In the genomic region with DNA sequence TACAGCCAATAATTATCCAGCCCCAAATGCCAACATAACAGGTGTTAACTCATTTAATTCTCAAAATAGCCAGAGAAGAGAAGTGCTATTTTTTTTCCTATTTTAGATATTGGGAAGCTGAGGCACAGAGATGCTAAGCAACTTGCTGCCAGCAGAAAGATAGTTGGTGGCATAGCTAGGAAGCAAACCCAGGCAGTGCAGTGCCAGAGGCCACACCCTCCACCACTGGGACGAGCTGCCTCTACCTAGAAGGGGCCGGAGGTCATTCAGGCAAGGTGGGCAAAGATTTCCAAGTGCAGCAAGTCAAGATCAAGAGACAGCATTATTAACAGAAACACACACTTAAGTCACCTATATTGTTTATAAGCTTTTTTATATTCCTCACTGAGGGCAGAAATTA, we compare ENCODE assay signal across 20 cellular contexts.
DNase-seq lines count a peak whose midpoint lies in the region; ATAC-seq and TF ChIP-seq lines count a peak whose summit lies in the region.
"Had no signal": no experiment of that assay in that cellular context is flagged by ENCODE, and none has a peak within 500 bp of the region (broad histone marks: within the 10 kb centered on the region; RNA-seq: fewer than 3 reads in every experiment).

No MANE protein-coding gene starts in this region.

- H3K27me3 ChIP-seq in cardiac muscle cell (no peaks in the 10 kb centered on the region), SJSA1 (replicated peaks) (no peaks in the 10 kb centered on the region)
- H3K27me3 ChIP-seq: BE2C; BLaER1 treated with 17β-estradiol and CSF1 and Interleukin-3, amounts not matched to agents 10 nM and 100 nM had no signal

- no peak overlapping the region for H3K4me3 Mint-ChIP-seq in osteocyte (ENCODE audit: unreplicated experiment)
- H3K4me3 Mint-ChIP-seq: CD14-positive monocyte; CD4-positive, alpha-beta T cell; CD8-positive, alpha-beta memory T cell; HFFc6 had no signal

- H3K36me3 ChIP-seq in cardiac muscle cell, result no peaks in the 10 kb centered on the region
- no peaks in the 10 kb centered on the region for H3K36me3 ChIP-seq in SJSA1
- H3K36me3 ChIP-seq: BE2C; BLaER1 treated with 17β-estradiol and CSF1 and Interleukin-3, amounts not matched to agents 10 nM and 100 nM; HAP-1 had no signal

- H3K4me3 ChIP-seq in cardiac muscle cell (no peak overlapping the region), SJSA1 (no peak overlapping the region)
- H3K4me3 ChIP-seq: BLaER1 treated with 17β-estradiol and CSF1 and Interleukin-3, amounts not matched to agents 10 nM and 100 nM; HAP-1 had no signal

- H3K36me3 Mint-ChIP-seq in osteocyte (ENCODE audit: unreplicated experiment), result no peaks in the 10 kb centered on the region
- H3K36me3 Mint-ChIP-seq: CD14-positive monocyte; CD8-positive, alpha-beta memory T cell had no signal

- H3K4me1 ChIP-seq in cardiac muscle cell (ENCODE audit: low read depth), result peaks cover 33% of the 10 kb centered on the region
- H3K4me1 ChIP-seq in SJSA1 (replicated peaks), result peaks cover 63% of the 10 kb centered on the region
- H3K4me1 ChIP-seq: BE2C, HAP-1 had no signal

- no peaks in the 10 kb centered on the region for H3K9me3 Mint-ChIP-seq in osteocyte (ENCODE audit: unreplicated experiment)
- H3K9me3 Mint-ChIP-seq: HFFc6 had no signal

- no peaks in the 10 kb centered on the region for H3K27me3 Mint-ChIP-seq in osteocyte (ENCODE audit: unreplicated experiment)
- H3K27me3 Mint-ChIP-seq: CD4-positive, alpha-beta T cell; CD8-positive, alpha-beta memory T cell had no signal

- no peak for ATAC-seq in left cardiac atrium

- no peak overlapping the region for H3K27ac Mint-ChIP-seq in osteocyte (ENCODE audit: unreplicated experiment)
- H3K27ac Mint-ChIP-seq: CD4-positive, alpha-beta T cell; CD8-positive, alpha-beta memory T cell had no signal

- no peak for TF ChIP-seq CTCF in cardiac muscle cell (IDR thresholded peaks at IDR 0.05; ENCODE audit: low read depth, low read length)
- TF ChIP-seq CTCF in osteocyte (IDR thresholded peaks at IDR 0.05), result no peak

- H3K27ac ChIP-seq in cardiac muscle cell, result peak overlapping the region; percentile 80
- H3K27ac ChIP-seq in SJSA1, result peak overlapping the region; percentile 75
- H3K27ac ChIP-seq: 22Rv1; BLaER1 treated with 17β-estradiol and CSF1 and Interleukin-3, amounts not matched to agents 10 nM and 100 nM had no signal

- no peaks in the 10 kb centered on the region for H3K9me3 ChIP-seq in cardiac muscle cell (ENCODE audit: low read depth)
- H3K9me3 ChIP-seq in SJSA1 (replicated peaks), result no peaks in the 10 kb centered on the region
- H3K9me3 ChIP-seq: BE2C, HAP-1 had no signal

- intact Hi-C loops in left cardiac atrium (cut with DNase I), result no loop called here

- H3K4me1 Mint-ChIP-seq in osteocyte (ENCODE audit: unreplicated experiment), result peaks cover 44% of the 10 kb centered on the region
- H3K4me1 Mint-ChIP-seq: CD14-positive monocyte; CD8-positive, alpha-beta memory T cell had no signal

- DNase-seq in cardiac muscle cell (ENCODE audit: low read depth in 1 of 2, low spot score in 1 of 2), result no peak
- no peak for DNase-seq in left cardiac atrium
- no peak for DNase-seq in SJSA1 (ENCODE audit: low read depth in 1 of 2, low spot score in 2 of 2)
- peak; percentile 36 for DNase-seq in osteocyte (ENCODE audit: extremely low spot score, unreplicated experiment)
- no peak for DNase-seq in effector CD4-positive, alpha-beta T cell
- no peak for DNase-seq in AG08396 (ENCODE audit: low spot score)
- no peak for DNase-seq in activated T-cell treated with anti-CD3 and anti-CD28 coated beads, Interleukin-2, amount 50 U/mL, for 1 hour
- DNase-seq: AML-193; BE2C; CD4-positive, alpha-beta T cell; CD8-positive, alpha-beta memory T cell; DMS53; DMS79 treated with DMSO at 0.1 percent for 48 hours; GF-D8; GOT3; HFFc6 had no signal
